In genomic region chr15:38129531-38130199, GRCh38 we compare ENCODE assay signal across 8 cellular contexts.
DNase-seq lines count a peak whose midpoint lies in the region; FAIRE-seq and TF ChIP-seq lines count a peak whose summit lies in the region.

No MANE protein-coding gene starts in this region.

- peak; percentile 24 for FAIRE-seq in GM12892 (lab: Jason Lieb, UNC)

- TF ChIP-seq CTCF in tibial nerve (IDR thresholded peaks at IDR 0.05): no peak

- TF ChIP-seq EP300 in tibial nerve (IDR thresholded peaks at IDR 0.05): peak in 1 of 2 donors; percentile 95

- 76 to 87% methylated on average over 4 of the region's 12 CpGs for whole genome bisulfite sequencing in mesodermal cell (ENCODE audit: insufficient coverage in 2 of 2), 2 experiments
- WGBS in tibial nerve, 2 donors: 0 to 3% methylated on average over 12 of the region's 12 CpGs

- H3K9me3 ChIP-seq in mesodermal cell (ENCODE audit: control insufficient read depth, low read length) (no peaks in the 10 kb centered on the region), tibial nerve (no peaks in the 10 kb centered on the region)

- no peak for TF ChIP-seq POLR2A in GM12892 (IDR thresholded peaks at IDR 0.05; ENCODE audit: low read depth, low read length)
- TF ChIP-seq POLR2A in tibial nerve (IDR thresholded peaks at IDR 0.05): no peak

- DNase-seq in GM12892 (ENCODE audit: insufficient read length) (no peak), H4 (ENCODE audit: low spot score) (peak; percentile 94), NCI-H226 (peak; percentile 85), dermis blood vessel endothelial cell (peak; percentile 88), tibial nerve (ENCODE audit: low spot score in 2 of 2) (peak; percentile 63 to 86), T-helper 9 cell (no peak), DMS153 treated with DMSO at 0.1 percent for 48 hours (lab: John Stamatoyannopoulos, UW; ENCODE audit: unreplicated experiment) (no peak)

- H3K27ac ChIP-seq in mesodermal cell (ENCODE audit: low read depth, low read length, severe bottlenecking) (peak overlapping the region; percentile 57), tibial nerve (peak overlapping the region in 3 of 4 donors; percentile 58 to 81 (median 81))

- H3K4me3 ChIP-seq in mesodermal cell (ENCODE audit: extremely low read depth, insufficient read depth, low read length, poor library complexity, severe bottlenecking): no peak overlapping the region
- peak overlapping the region; percentile 8 to 41 (median 14) for H3K4me3 ChIP-seq in tibial nerve

- H3K36me3 ChIP-seq in mesodermal cell (ENCODE audit: control insufficient read depth, insufficient read depth, low read length) (no peaks in the 10 kb centered on the region), tibial nerve (no peaks in the 10 kb centered on the region)

- no peaks in the 10 kb centered on the region for H3K27me3 ChIP-seq in tibial nerve

- H3K4me1 ChIP-seq in mesodermal cell (ENCODE audit: control insufficient read depth, insufficient read depth, low read length, poor library complexity, severe bottlenecking): peaks cover 6% of the 10 kb centered on the region
- H3K4me1 ChIP-seq in tibial nerve: peaks cover 0 to 45% (median 8%) of the 10 kb centered on the region in 4 donors

Comparison
In these comparisons a context has a peak if more than half of its experiments do, and no peak if none do; other contexts are left out.
1. DNase-seq: peak in H4 (single experiment), NCI-H226 (single experiment), dermis blood vessel endothelial cell (single experiment) and tibial nerve (2 of 2); none in GM12892 (single experiment), T-helper 9 cell (single experiment) and DMS153 treated with DMSO at 0.1 percent for 48 hours (single experiment).